29 cellular contexts compared by ENCODE assay signal in the genomic region with DNA sequence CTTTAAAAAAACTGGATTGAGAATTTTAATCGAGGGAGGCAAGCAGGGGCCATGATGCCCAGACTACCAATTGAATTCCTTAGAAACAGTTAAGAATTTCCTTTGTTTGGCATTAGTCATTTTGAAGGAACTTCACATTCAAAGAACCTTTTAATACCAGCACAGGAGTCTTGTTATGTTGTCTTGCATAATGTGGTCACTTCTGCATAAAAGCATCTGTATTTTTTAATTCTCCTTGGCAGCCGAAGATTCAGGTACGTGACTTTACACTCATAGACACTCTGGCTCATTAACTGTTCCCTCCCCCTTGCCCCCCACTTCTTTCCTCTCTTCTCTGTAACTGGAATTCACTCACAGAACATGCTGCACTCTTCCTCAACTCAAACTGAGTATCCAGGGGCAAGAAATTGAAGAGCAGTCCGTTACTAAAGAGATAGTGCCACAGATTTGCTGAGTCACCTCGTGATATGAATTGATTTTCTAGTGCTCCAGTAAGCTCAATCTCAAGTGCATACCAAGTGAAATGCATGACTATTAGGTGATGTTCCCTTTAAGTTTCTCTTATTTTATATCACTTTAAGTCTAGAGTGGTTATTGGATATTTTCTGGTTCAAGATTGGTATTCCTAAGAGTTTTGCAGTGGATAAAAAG.
DNase-seq lines count a peak whose midpoint lies in the region; ATAC-seq, FAIRE-seq and TF ChIP-seq lines count a peak whose summit lies in the region.
"Had no signal": no experiment of that assay in that cellular context is flagged by ENCODE, and none has a peak within 500 bp of the region (broad histone marks: within the 10 kb centered on the region; RNA-seq: fewer than 3 reads in every experiment).

No MANE protein-coding gene starts in this region.

- H2AFZ ChIP-seq in astrocyte (ENCODE audit: low read depth, low read length) = no peak overlapping the region

- no peak overlapping the region for H3K4me3 ChIP-seq in astrocyte (ENCODE audit: insufficient read depth, low read depth, low read length)
- H3K4me3 ChIP-seq: GM12878, mucosa of descending colon, prostate gland, skin epidermis, testis had no signal

- peak overlapping the region; percentile 6 for H3K27ac Mint-ChIP-seq in astrocyte (ENCODE audit: unreplicated experiment)
- H3K27ac Mint-ChIP-seq: activated B cell treated with CpG ODN at 0.5 μM for 24 hours; activated CD4-positive, alpha-beta memory T cell treated with anti-CD3 and anti-CD28 coated beads for 36 hours; activated naive CD8-positive, alpha-beta T cell treated with anti-CD3 and anti-CD28 coated beads, Interleukin-2, amount 50 U/mL, for 24 hours; CD4-positive, alpha-beta memory T cell; stimulated activated memory B cell treated with anti-CD40 and anti-IgM and Interleukin-4, amounts not matched to agents 10 μg/mL and 1 μg/mL and 100 μg/mL, for 72 hours had no signal

- DNase-seq in COLO829 (ENCODE audit: low spot score) (peak; percentile 1), HT1080 (ENCODE audit: low read depth) (peak; percentile 51), astrocyte (ENCODE audit: low read depth) (peak; percentile 67), kidney glomerular epithelial cell (lab: John Stamatoyannopoulos, UW) (peak; percentile 9)
- DNase-seq: activated B cell treated with CpG ODN at 0.5 μM for 24 hours; activated CD4-positive, alpha-beta memory T cell treated with anti-CD3 and anti-CD28 coated beads for 36 hours; activated naive CD8-positive, alpha-beta T cell treated with anti-CD3 and anti-CD28 coated beads, Interleukin-2, amount 50 U/mL, for 24 hours; CD4-positive, alpha-beta memory T cell; central memory CD4-positive, alpha-beta T cell; foreskin fibroblast; KBM-7; left ventricle myocardium superior; mucosa of descending colon; NCI-H146; NCI-H524; RPMI8226; T1000; testis had no signal

- peaks cover 3% of the 10 kb centered on the region for H3K27me3 Mint-ChIP-seq in astrocyte (ENCODE audit: low read depth, unreplicated experiment)
- H3K27me3 Mint-ChIP-seq: activated B cell treated with CpG ODN at 0.5 μM for 24 hours; activated CD4-positive, alpha-beta memory T cell treated with anti-CD3 and anti-CD28 coated beads for 36 hours; activated naive CD8-positive, alpha-beta T cell treated with anti-CD3 and anti-CD28 coated beads, Interleukin-2, amount 50 U/mL, for 24 hours; stimulated activated memory B cell treated with anti-CD40 and anti-IgM and Interleukin-4, amounts not matched to agents 10 μg/mL and 1 μg/mL and 100 μg/mL, for 72 hours had no signal

- no peaks in the 10 kb centered on the region for H3K27me3 ChIP-seq in astrocyte (ENCODE audit: insufficient read depth, low read length)
- H3K27me3 ChIP-seq: testis had no signal

- no peaks in the 10 kb centered on the region for H3K9me3 ChIP-seq in astrocyte (ENCODE audit: insufficient read depth, low read depth, low read length)
- H3K9me3 ChIP-seq: mucosa of descending colon, prostate gland, testis had no signal

- peak overlapping the region; percentile 12 for H3K27ac ChIP-seq in astrocyte (ENCODE audit: low read depth, low read length)
- H3K27ac ChIP-seq: epithelial cell of prostate, prostate gland, skin epidermis, testis had no signal

- peaks cover 13% of the 10 kb centered on the region for H3K4me1 Mint-ChIP-seq in astrocyte (ENCODE audit: low read depth, unreplicated experiment)
- H3K4me1 Mint-ChIP-seq: activated B cell treated with CpG ODN at 0.5 μM for 24 hours; activated naive CD8-positive, alpha-beta T cell treated with anti-CD3 and anti-CD28 coated beads, Interleukin-2, amount 50 U/mL, for 24 hours; CD4-positive, alpha-beta memory T cell; stimulated activated memory B cell treated with anti-CD40 and anti-IgM and Interleukin-4, amounts not matched to agents 10 μg/mL and 1 μg/mL and 100 μg/mL, for 72 hours had no signal

- ATAC-seq in GM18511 (IDR thresholded peaks at IDR 0.05; ENCODE audit: unreplicated experiment) = no peak
- no peak for ATAC-seq in HG02973 (IDR thresholded peaks at IDR 0.05; ENCODE audit: unreplicated experiment)
- no peak for ATAC-seq in GM18517 (IDR thresholded peaks at IDR 0.05; ENCODE audit: unreplicated experiment)
- ATAC-seq in GM19455 (IDR thresholded peaks at IDR 0.05; ENCODE audit: unreplicated experiment) = no peak
- ATAC-seq: activated naive CD8-positive, alpha-beta T cell treated with anti-CD3 and anti-CD28 coated beads, Interleukin-2, amount 50 U/mL, for 24 hours; GM12878; left ventricle myocardium superior; mucosa of descending colon; stimulated activated memory B cell treated with anti-CD40 and anti-IgM and Interleukin-4, amounts not matched to agents 10 μg/mL and 1 μg/mL and 100 μg/mL, for 72 hours had no signal

- no peaks in the 10 kb centered on the region for H3K36me3 ChIP-seq in astrocyte (ENCODE audit: insufficient read depth, low read length)
- H3K36me3 ChIP-seq: prostate gland had no signal

- no peak overlapping the region for H3K4me3 Mint-ChIP-seq in astrocyte (ENCODE audit: unreplicated experiment)
- H3K4me3 Mint-ChIP-seq: activated B cell treated with CpG ODN at 0.5 μM for 24 hours; activated CD4-positive, alpha-beta memory T cell treated with anti-CD3 and anti-CD28 coated beads for 36 hours; activated naive CD8-positive, alpha-beta T cell treated with anti-CD3 and anti-CD28 coated beads, Interleukin-2, amount 50 U/mL, for 24 hours; CD4-positive, alpha-beta memory T cell; neural crest cell; stimulated activated memory B cell treated with anti-CD40 and anti-IgM and Interleukin-4, amounts not matched to agents 10 μg/mL and 1 μg/mL and 100 μg/mL, for 72 hours had no signal

- H3K9me3 Mint-ChIP-seq in astrocyte (ENCODE audit: unreplicated experiment) = peaks cover 4% of the 10 kb centered on the region

- no peaks in the 10 kb centered on the region for H4K20me1 ChIP-seq in astrocyte (ENCODE audit: insufficient read depth, low read length)

- H3K9ac ChIP-seq in astrocyte (ENCODE audit: low read length) = no peak overlapping the region

- no peak for TF ChIP-seq CTCF in astrocyte (IDR thresholded peaks at IDR 0.05; ENCODE audit: insufficient read depth, low read depth, low read length)

- H3K4me1 ChIP-seq in astrocyte (ENCODE audit: insufficient read depth, low read length) = no peaks in the 10 kb centered on the region
- H3K4me1 ChIP-seq: prostate gland, testis had no signal

- H3K4me2 ChIP-seq in astrocyte (ENCODE audit: low read length) = peak overlapping the region; percentile 66

- no peaks in the 10 kb centered on the region for H3K36me3 Mint-ChIP-seq in astrocyte (ENCODE audit: low read depth, unreplicated experiment)
- H3K36me3 Mint-ChIP-seq: activated CD4-positive, alpha-beta memory T cell treated with anti-CD3 and anti-CD28 coated beads for 36 hours; CD4-positive, alpha-beta memory T cell; stimulated activated memory B cell treated with anti-CD40 and anti-IgM and Interleukin-4, amounts not matched to agents 10 μg/mL and 1 μg/mL and 100 μg/mL, for 72 hours had no signal

- H3K79me2 ChIP-seq in astrocyte (ENCODE audit: insufficient read depth, low read length) = no peaks in the 10 kb centered on the region

- peak; percentile 63 for FAIRE-seq in astrocyte (lab: Jason Lieb, UNC)
- FAIRE-seq: GM12878, GM19239 had no signal

Comparison
In these comparisons a context has a peak if more than half of its experiments do, and no peak if none do; other contexts are left out.
1. DNase-seq: peak in every context shown above with its lines; median percentile 67 in astrocyte; 51 in HT1080; 9 in kidney glomerular epithelial cell; 1 in COLO829.